8 cellular contexts compared by ENCODE assay signal in genomic region chr6:23969344-23969743, GRCh38.
"Had no signal": no experiment of that assay in that cellular context is flagged by ENCODE, and none has a peak within 500 bp of the region (broad histone marks: within the 10 kb centered on the region; RNA-seq: fewer than 3 reads in every experiment).

No MANE protein-coding gene starts in this region.

- H3K4me3 ChIP-seq: GM12878 had no signal

- FAIRE-seq: G401.6, GM12878, GM12891, GM12892, GM18507, GM19239 had no signal

- ATAC-seq: GM12878 had no signal

- DNase-seq: GDM1, GF-D8 had no signal
